Comparison of ENCODE assay signal across 15 cellular contexts in genomic region chr6:169623975-169624374, GRCh38.
"Had no signal": no experiment of that assay in that cellular context is flagged by ENCODE, and none has a peak within 500 bp of the region (broad histone marks: within the 10 kb centered on the region; RNA-seq: fewer than 3 reads in every experiment).

No MANE protein-coding gene starts in this region.

- H3K27ac ChIP-seq: heart right ventricle, ovary, testis, transverse colon had no signal

- H3K36me3 ChIP-seq: ovary, transverse colon had no signal

- H3K27ac Mint-ChIP-seq: effector memory CD8-positive, alpha-beta T cell; naive thymus-derived CD4-positive, alpha-beta T cell; stimulated activated naive CD8-positive, alpha-beta T cell treated with anti-CD3 and anti-CD28 coated beads, Interleukin-15, Interleukin-2, amounts not matched to agents 100 ng/mL and 50 ng/mL, for 24 hours had no signal

- H3K27me3 ChIP-seq: heart right ventricle, ovary, testis, transverse colon had no signal

- ATAC-seq: effector memory CD8-positive, alpha-beta T cell; heart right ventricle; naive thymus-derived CD4-positive, alpha-beta T cell; right cardiac atrium had no signal

- H3K9me3 Mint-ChIP-seq: effector memory CD8-positive, alpha-beta T cell; stimulated activated naive CD8-positive, alpha-beta T cell treated with anti-CD3 and anti-CD28 coated beads, Interleukin-15, Interleukin-2, amounts not matched to agents 100 ng/mL and 50 ng/mL, for 24 hours had no signal

- H3K4me3 Mint-ChIP-seq: effector memory CD8-positive, alpha-beta T cell; naive thymus-derived CD4-positive, alpha-beta T cell; stimulated activated naive CD8-positive, alpha-beta T cell treated with anti-CD3 and anti-CD28 coated beads, Interleukin-15, Interleukin-2, amounts not matched to agents 100 ng/mL and 50 ng/mL, for 24 hours had no signal

- DNase-seq: effector memory CD8-positive, alpha-beta T cell; erythroblast; foreskin melanocyte; heart right ventricle; hypothalamus; kidney glomerular epithelial cell; mammary epithelial cell; naive thymus-derived CD4-positive, alpha-beta T cell; ovary; right cardiac atrium; small intestine; stimulated activated CD4-positive, alpha-beta T cell treated with anti-CD3 and anti-CD28 coated beads, Interleukin-2, amount 100 ng/mL, for 48 hours; testis; transverse colon had no signal

- H3K4me3 ChIP-seq: heart right ventricle, ovary, testis, transverse colon had no signal

- H3K9me3 ChIP-seq: heart right ventricle, ovary, testis, transverse colon had no signal

- H3K4me1 ChIP-seq: testis, transverse colon had no signal

- H3K27me3 Mint-ChIP-seq: effector memory CD8-positive, alpha-beta T cell; naive thymus-derived CD4-positive, alpha-beta T cell; stimulated activated naive CD8-positive, alpha-beta T cell treated with anti-CD3 and anti-CD28 coated beads, Interleukin-15, Interleukin-2, amounts not matched to agents 100 ng/mL and 50 ng/mL, for 24 hours had no signal
